ENCODE assay signal across 1 cellular context in the genomic region with DNA sequence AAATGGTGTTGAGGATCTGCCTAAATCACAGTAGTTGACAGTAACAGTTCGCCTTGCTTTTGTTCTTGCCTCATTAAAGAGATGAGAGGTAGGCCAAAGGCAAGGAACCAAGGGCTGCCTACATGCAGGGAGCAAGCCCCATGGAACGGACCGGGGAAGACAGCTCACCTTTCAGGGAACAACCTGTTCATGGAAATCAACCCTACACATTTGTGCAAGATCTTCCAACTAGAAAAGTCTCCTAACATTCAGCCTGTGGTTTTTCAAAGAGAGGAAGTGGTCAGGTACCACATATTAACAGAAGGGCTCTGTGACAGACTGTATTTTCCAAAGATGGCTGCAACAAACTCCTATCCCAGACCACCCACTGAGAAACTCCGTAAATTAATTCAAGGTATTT.
TF ChIP-seq lines count a peak whose summit lies in the region.

No MANE protein-coding gene starts in this region.

TF ChIP-seq in GM12878, 131 proteins besides CTCF, POLR2A, EP300 and RAD21 (continued from another document):
- peak; percentile 44 for TF ChIP-seq SKIL (IDR thresholded peaks at IDR 0.05; ENCODE audit: low read depth, poor library complexity, severe bottlenecking)
- TF ChIP-seq ZNF274 (IDR thresholded peaks at IDR 0.05; ENCODE audit: insufficient read depth, insufficient read length): no peak
- TF ChIP-seq, protein P1, sequence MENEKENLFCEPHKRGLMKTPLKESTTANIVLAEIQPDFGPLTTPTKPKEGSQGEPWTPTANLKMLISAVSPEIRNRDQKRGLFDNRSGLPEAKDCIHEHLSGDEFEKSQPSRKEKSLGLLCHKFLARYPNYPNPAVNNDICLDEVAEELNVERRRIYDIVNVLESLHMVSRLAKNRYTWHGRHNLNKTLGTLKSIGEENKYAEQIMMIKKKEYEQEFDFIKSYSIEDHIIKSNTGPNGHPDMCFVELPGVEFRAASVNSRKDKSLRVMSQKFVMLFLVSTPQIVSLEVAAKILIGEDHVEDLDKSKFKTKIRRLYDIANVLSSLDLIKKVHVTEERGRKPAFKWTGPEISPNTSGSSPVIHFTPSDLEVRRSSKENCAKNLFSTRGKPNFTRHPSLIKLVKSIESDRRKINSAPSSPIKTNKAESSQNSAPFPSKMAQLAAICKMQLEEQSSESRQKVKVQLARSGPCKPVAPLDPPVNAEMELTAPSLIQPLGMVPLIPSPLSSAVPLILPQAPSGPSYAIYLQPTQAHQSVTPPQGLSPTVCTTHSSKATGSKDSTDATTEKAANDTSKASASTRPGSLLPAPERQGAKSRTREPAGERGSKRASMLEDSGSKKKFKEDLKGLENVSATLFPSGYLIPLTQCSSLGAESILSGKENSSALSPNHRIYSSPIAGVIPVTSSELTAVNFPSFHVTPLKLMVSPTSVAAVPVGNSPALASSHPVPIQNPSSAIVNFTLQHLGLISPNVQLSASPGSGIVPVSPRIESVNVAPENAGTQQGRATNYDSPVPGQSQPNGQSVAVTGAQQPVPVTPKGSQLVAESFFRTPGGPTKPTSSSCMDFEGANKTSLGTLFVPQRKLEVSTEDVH (IDR thresholded peaks at IDR 0.05; ENCODE audit: low read depth, partially characterized antibody): no peak
- peak; percentile 61 to 64; a peak in 3 of 4 replicates for TF ChIP-seq IKZF2 (IDR thresholded peaks at IDR 0.05)
